Comparison of ENCODE assay signal across 1 cellular context in genomic region chr6:4059115-4059777, GRCh38.
A peak's percentile ranks its signal among the peaks of the same experiment; 100 is the strongest.
TF ChIP-seq lines count a peak whose summit lies in the region.

No MANE protein-coding gene starts in this region.

TF ChIP-seq in SK-N-SH, 30 proteins besides CTCF, POLR2A, EP300 and RAD21 (continued from another document):
- TF ChIP-seq SMC3 (IDR thresholded peaks at IDR 0.05; ENCODE audit: low read depth, low read length) (no peak), FOSL2 (IDR thresholded peaks at IDR 0.05; ENCODE audit: borderline replicate concordance, low read depth) (peak; percentile 92), RCOR1 (IDR thresholded peaks at IDR 0.05; ENCODE audit: low read length) (no peak), JUND (IDR thresholded peaks at IDR 0.05) (peak; percentile 90), ELF1 (IDR thresholded peaks at IDR 0.05) (no peak), IRF3 (IDR thresholded peaks at IDR 0.05; ENCODE audit: low read depth, low read length) (no peak), FOXM1 (IDR thresholded peaks at IDR 0.05; ENCODE audit: low read depth) (no peak), TCF12 (IDR thresholded peaks at IDR 0.05) (peak; percentile 79), EZH2phosphoT487 (IDR thresholded peaks at IDR 0.05; ENCODE audit: borderline replicate concordance, low read depth) (no peak), TEAD4 (IDR thresholded peaks at IDR 0.05; ENCODE audit: borderline replicate concordance, insufficient read depth) (no peak), POLR2AphosphoS5 (IDR thresholded peaks at IDR 0.05; ENCODE audit: low read depth, low read length) (peak; percentile 41; the same call in 1 of the 2 replicates), SIN3A (IDR thresholded peaks at IDR 0.05; ENCODE audit: borderline replicate concordance, low read depth, low read length) (no peak), RXRA (IDR thresholded peaks at IDR 0.05; ENCODE audit: borderline replicate concordance, low read depth) (peak; percentile 50; the same call in 1 of the 2 replicates), NRF1 (IDR thresholded peaks at IDR 0.05; ENCODE audit: low read depth, low read length) (no peak), MEF2A (IDR thresholded peaks at IDR 0.05; ENCODE audit: borderline replicate concordance, low read depth) (no peak), CHD2 (IDR thresholded peaks at IDR 0.05; ENCODE audit: low read length, partially characterized antibody) (no peak), GATA2 (CRISPR knock-in tag; IDR thresholded peaks at IDR 0.05) (no peak), GABPA (IDR thresholded peaks at IDR 0.05; ENCODE audit: low read depth) (no peak; the same call in 1 of the 2 replicates), YY1 (IDR thresholded peaks at IDR 0.05; ENCODE audit: low read depth) (no peak), MXI1 (IDR thresholded peaks at IDR 0.05; ENCODE audit: low read depth, low read length) (no peak), USF1 (IDR thresholded peaks at IDR 0.05; ENCODE audit: borderline replicate concordance, low read depth) (no peak), ZBTB33 (IDR thresholded peaks at IDR 0.05; ENCODE audit: borderline replicate concordance, low read depth) (no peak), PBX3 (IDR thresholded peaks at IDR 0.05) (peak; percentile 56), MAX (IDR thresholded peaks at IDR 0.05; ENCODE audit: low read depth) (peak; percentile 73; the same call in 1 of the 2 replicates), RFX5 (IDR thresholded peaks at IDR 0.05; ENCODE audit: low read length) (no peak), NFIC (IDR thresholded peaks at IDR 0.05; ENCODE audit: borderline replicate concordance) (0 out of 2 replicates have a peak, but pooled peaks have one; percentile 19)
- TF ChIP-seq, protein P1, sequence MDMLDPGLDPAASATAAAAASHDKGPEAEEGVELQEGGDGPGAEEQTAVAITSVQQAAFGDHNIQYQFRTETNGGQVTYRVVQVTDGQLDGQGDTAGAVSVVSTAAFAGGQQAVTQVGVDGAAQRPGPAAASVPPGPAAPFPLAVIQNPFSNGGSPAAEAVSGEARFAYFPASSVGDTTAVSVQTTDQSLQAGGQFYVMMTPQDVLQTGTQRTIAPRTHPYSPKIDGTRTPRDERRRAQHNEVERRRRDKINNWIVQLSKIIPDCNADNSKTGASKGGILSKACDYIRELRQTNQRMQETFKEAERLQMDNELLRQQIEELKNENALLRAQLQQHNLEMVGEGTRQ (IDR thresholded peaks at IDR 0.05; ENCODE audit: borderline replicate concordance, low read depth, low read length): no peak
